Comparison of ENCODE assay signal across 8 cellular contexts in genomic region chr18:25230658-25231326, GRCh38.
DNase-seq lines count a peak whose midpoint lies in the region; ATAC-seq lines count a peak whose summit lies in the region.

No MANE protein-coding gene starts in this region.

- peak overlapping the region; percentile 53 for H3K27ac ChIP-seq in rectal smooth muscle tissue (ENCODE audit: low read depth, low read length)

- no peaks in the 10 kb centered on the region for H3K36me3 ChIP-seq in rectal smooth muscle tissue (ENCODE audit: control insufficient read depth, insufficient read depth, low read length)

- H3K4me1 Mint-ChIP-seq in activated T-cell treated with anti-CD3 and anti-CD28 coated beads, Interleukin-2, amount 50 U/mL, for 4 hours (ENCODE audit: low read depth): no peaks in the 10 kb centered on the region

- in situ Hi-C loops in SK-MEL-5 (cut with HindIII; ENCODE audit: low pct_unique_long_range_greater_than_20kb, low sequenced_read_pairs): no loop called here

- no peaks in the 10 kb centered on the region for H3K9me3 Mint-ChIP-seq in activated T-cell treated with anti-CD3 and anti-CD28 coated beads, Interleukin-2, amount 50 U/mL, for 4 hours

- DNase-seq in SK-MEL-5 (ENCODE audit: low read depth, low spot score) (peak; percentile 92), globus pallidus (ENCODE audit: low spot score) (peak; percentile 93), ecto neural progenitor cell (ENCODE audit: low spot score) (no peak), SHP77 treated with DMSO at 0.1 percent for 48 hours (lab: John Stamatoyannopoulos, UW) (no peak)
- no peak for DNase-seq in activated CD8-positive, alpha-beta memory T cell treated with anti-CD3 and anti-CD28 coated beads, Interleukin-2, amount 50 U/mL, for 4 hours
- DNase-seq in activated T-cell treated with anti-CD3 and anti-CD28 coated beads, Interleukin-2, amount 50 U/mL, for 4 hours: no peak

- peaks cover 4% of the 10 kb centered on the region for H3K4me1 ChIP-seq in rectal smooth muscle tissue (ENCODE audit: control insufficient read depth, insufficient read depth, low read length)

- no peak overlapping the region for H3K4me3 ChIP-seq in rectal smooth muscle tissue (ENCODE audit: low read length)

- H3K27me3 Mint-ChIP-seq in activated T-cell treated with anti-CD3 and anti-CD28 coated beads, Interleukin-2, amount 50 U/mL, for 4 hours (ENCODE audit: low read depth): peaks cover 2% of the 10 kb centered on the region

- ATAC-seq in GM18867 (IDR thresholded peaks at IDR 0.05; ENCODE audit: unreplicated experiment): peak; percentile 81
- ATAC-seq in activated T-cell treated with anti-CD3 and anti-CD28 coated beads, Interleukin-2, amount 50 U/mL, for 4 hours: no peak

- no peaks in the 10 kb centered on the region for H3K36me3 Mint-ChIP-seq in activated T-cell treated with anti-CD3 and anti-CD28 coated beads, Interleukin-2, amount 50 U/mL, for 4 hours (ENCODE audit: insufficient read depth)

- H3K4me3 Mint-ChIP-seq in activated T-cell treated with anti-CD3 and anti-CD28 coated beads, Interleukin-2, amount 50 U/mL, for 4 hours: no peak overlapping the region

- no peaks in the 10 kb centered on the region for H3K27me3 ChIP-seq in rectal smooth muscle tissue (ENCODE audit: control insufficient read depth, insufficient read depth, low read length)

- H3K9ac ChIP-seq in rectal smooth muscle tissue (ENCODE audit: low read length): no peak overlapping the region

Comparison
In these comparisons a context has a peak if more than half of its experiments do, and no peak if none do; other contexts are left out.
1. DNase-seq: peak in SK-MEL-5 (single experiment) and globus pallidus (single experiment); none in ecto neural progenitor cell (single experiment), activated CD8-positive, alpha-beta memory T cell treated with anti-CD3 and anti-CD28 coated beads, Interleukin-2, amount 50 U/mL, for 4 hours (single experiment), SHP77 treated with DMSO at 0.1 percent for 48 hours (single experiment) and activated T-cell treated with anti-CD3 and anti-CD28 coated beads, Interleukin-2, amount 50 U/mL, for 4 hours (single experiment).